ENCODE assay signal across 10 cellular contexts in the genomic region with DNA sequence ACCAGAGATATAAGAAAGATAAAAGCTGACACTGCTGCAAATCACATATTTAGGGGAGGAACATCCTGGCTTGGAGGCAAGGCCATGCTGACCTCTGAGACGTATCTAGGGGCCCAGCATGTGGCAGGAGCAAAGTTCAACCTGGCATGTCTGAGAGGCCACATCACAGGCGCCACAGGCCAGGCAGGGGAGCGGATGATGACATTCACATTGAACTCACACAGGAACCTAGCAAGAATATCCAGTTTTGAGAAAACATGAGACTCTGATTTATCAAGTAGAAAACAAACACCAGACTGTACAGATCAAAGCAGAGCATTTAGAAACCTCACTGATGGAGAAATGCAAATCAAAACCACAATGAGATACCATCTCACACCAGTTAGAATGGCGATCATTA.
A peak's percentile ranks its signal among the peaks of the same experiment; 100 is the strongest.
DNase-seq lines count a peak whose midpoint lies in the region; ATAC-seq lines count a peak whose summit lies in the region.
"Had no signal": no experiment of that assay in that cellular context is flagged by ENCODE, and none has a peak within 500 bp of the region (broad histone marks: within the 10 kb centered on the region; RNA-seq: fewer than 3 reads in every experiment).

No MANE protein-coding gene starts in this region.

- H3K36me3 Mint-ChIP-seq in activated CD4-positive, alpha-beta memory T cell treated with anti-CD3 and anti-CD28 coated beads, Interleukin-2, amount 10 ng/mL, durations not matched to agents 7 days and 5 days (ENCODE audit: low read depth) = no peaks in the 10 kb centered on the region

- H3K4me1 Mint-ChIP-seq in activated CD4-positive, alpha-beta memory T cell treated with anti-CD3 and anti-CD28 coated beads, Interleukin-2, amount 10 ng/mL, durations not matched to agents 7 days and 5 days = peaks cover 4% of the 10 kb centered on the region

- H3K27me3 Mint-ChIP-seq in activated CD4-positive, alpha-beta memory T cell treated with anti-CD3 and anti-CD28 coated beads, Interleukin-2, amount 10 ng/mL, durations not matched to agents 7 days and 5 days = no peaks in the 10 kb centered on the region

- CTCF ChIA-PET in activated CD4-positive, alpha-beta memory T cell treated with anti-CD3 and anti-CD28 coated beads, Interleukin-2, amount 10 ng/mL, durations not matched to agents 7 days and 5 days (lab: Charles Lee) = no interaction called here

- no peak overlapping the region for H3K27ac Mint-ChIP-seq in activated CD4-positive, alpha-beta memory T cell treated with anti-CD3 and anti-CD28 coated beads, Interleukin-2, amount 10 ng/mL, durations not matched to agents 7 days and 5 days

- H3K4me3 Mint-ChIP-seq in activated CD4-positive, alpha-beta memory T cell treated with anti-CD3 and anti-CD28 coated beads, Interleukin-2, amount 10 ng/mL, durations not matched to agents 7 days and 5 days = no peak overlapping the region

- POLR2A ChIA-PET in activated CD4-positive, alpha-beta memory T cell treated with anti-CD3 and anti-CD28 coated beads, Interleukin-2, amount 10 ng/mL, durations not matched to agents 7 days and 5 days (lab: Charles Lee) = no interaction called here

- no peaks in the 10 kb centered on the region for H3K9me3 Mint-ChIP-seq in activated CD4-positive, alpha-beta memory T cell treated with anti-CD3 and anti-CD28 coated beads, Interleukin-2, amount 10 ng/mL, durations not matched to agents 7 days and 5 days

- DNase-seq in LoVo (ENCODE audit: low spot score) = peak; percentile 32
- peak; percentile 19 for DNase-seq in myocyte (ENCODE audit: low read depth)
- DNase-seq in amniotic stem cell (lab: John Stamatoyannopoulos, UW) = no peak
- no peak for DNase-seq in NCI-H128 (lab: John Stamatoyannopoulos, UW; ENCODE audit: unreplicated experiment)
- DNase-seq in SIG-M5 treated with dmso at 0.1 percent for 504 hours (lab: John Stamatoyannopoulos, UW; ENCODE audit: unreplicated experiment) = no peak
- no peak for DNase-seq in activated CD4-positive, alpha-beta memory T cell treated with anti-CD3 and anti-CD28 coated beads, Interleukin-2, amount 10 ng/mL, durations not matched to agents 7 days and 5 days
- DNase-seq: activated naive CD4-positive, alpha-beta T cell; T1000 had no signal

- ATAC-seq in GM18909 (IDR thresholded peaks at IDR 0.05; ENCODE audit: poor library complexity, unreplicated experiment) = peak; percentile 84
- peak; percentile 74 for ATAC-seq in HG02798 (IDR thresholded peaks at IDR 0.05; ENCODE audit: poor library complexity, unreplicated experiment)

Comparison
In these comparisons a context has a peak if more than half of its experiments do, and no peak if none do; other contexts are left out.
1. DNase-seq: peak in LoVo (single experiment) and myocyte (single experiment); none in amniotic stem cell (single experiment), NCI-H128 (single experiment), SIG-M5 treated with dmso at 0.1 percent for 504 hours (single experiment) and activated CD4-positive, alpha-beta memory T cell treated with anti-CD3 and anti-CD28 coated beads, Interleukin-2, amount 10 ng/mL, durations not matched to agents 7 days and 5 days (single experiment).